ENCODE assay signal across 8 cellular contexts in genomic region chr9:114386361-114386885, GRCh38. TPM values are rescaled to one million over a fixed set of nuclear protein-coding genes. Genes with fewer than 3 reads are reported as not detected.
A peak's percentile ranks its signal among the peaks of the same experiment; 100 is the strongest.
DNase-seq lines count a peak whose midpoint lies in the region; ATAC-seq and TF ChIP-seq lines count a peak whose summit lies in the region.

No MANE protein-coding gene starts in this region.

- no peak for ATAC-seq in stimulated activated naive CD8-positive, alpha-beta T cell treated with anti-CD3 and anti-CD28 coated beads, Interleukin-15, Interleukin-2, amounts not matched to agents 100 U/mL and 50 U/mL, for 24 hours
- no peak for ATAC-seq in aorta (ENCODE audit: low FRiP score)

- peaks cover 54% of the 10 kb centered on the region for H3K4me1 ChIP-seq in muscle layer of colon (ENCODE audit: insufficient read depth, low read length)
- H3K4me1 ChIP-seq in aorta (ENCODE audit: control insufficient read depth in 1 of 2, insufficient read depth in 2 of 2, low read length in 2 of 2) = no peaks in the 10 kb centered on the region

- H3K36me3 ChIP-seq in muscle layer of colon (ENCODE audit: insufficient read depth, low read length) (no peaks in the 10 kb centered on the region), aorta (ENCODE audit: control insufficient read depth in 1 of 2, insufficient read depth in 2 of 2, low read length in 1 of 2) (no peaks in the 10 kb centered on the region), MG63 (no peaks in the 10 kb centered on the region)

- H3K9ac ChIP-seq in muscle layer of colon (ENCODE audit: low read length) = peak overlapping the region; percentile 89

- H3K4me3 ChIP-seq in muscle layer of colon (ENCODE audit: low read depth in 1 of 2, low read length in 2 of 2) = peak overlapping the region; percentile 39 to 77
- peak overlapping the region; percentile 11 to 31 for H3K4me3 ChIP-seq in aorta (ENCODE audit: low read length in 2 of 2)
- no peak overlapping the region for H3K4me3 ChIP-seq in MG63

- no peaks in the 10 kb centered on the region for H3K9me3 ChIP-seq in muscle layer of colon (ENCODE audit: low read length)
- H3K9me3 ChIP-seq in aorta (ENCODE audit: control insufficient read depth, low read length) = no peaks in the 10 kb centered on the region
- H3K9me3 ChIP-seq in MG63 = no peaks in the 10 kb centered on the region

- no peak for TF ChIP-seq CTCF in chondrocyte (IDR thresholded peaks at IDR 0.05)

- H3K9me3 Mint-ChIP-seq in stimulated activated naive CD8-positive, alpha-beta T cell treated with anti-CD3 and anti-CD28 coated beads, Interleukin-15, Interleukin-2, amounts not matched to agents 100 ng/mL and 50 ng/mL, for 24 hours = no peaks in the 10 kb centered on the region
- no peaks in the 10 kb centered on the region for H3K9me3 Mint-ChIP-seq in chondrocyte (ENCODE audit: low read depth)

- 2% methylated on average over 9 to 10 of the region's 10 CpGs for WGBS in aorta, 2 donors

- peak overlapping the region; percentile 89 for H3K4me3 Mint-ChIP-seq in stimulated activated naive CD8-positive, alpha-beta T cell treated with anti-CD3 and anti-CD28 coated beads, Interleukin-15, Interleukin-2, amounts not matched to agents 100 ng/mL and 50 ng/mL, for 24 hours
- H3K4me3 Mint-ChIP-seq in chondrocyte (ENCODE audit: unreplicated experiment) = peak overlapping the region; percentile 93

- peak overlapping the region; percentile 98 for H3K27ac Mint-ChIP-seq in stimulated activated naive CD8-positive, alpha-beta T cell treated with anti-CD3 and anti-CD28 coated beads, Interleukin-15, Interleukin-2, amounts not matched to agents 100 ng/mL and 50 ng/mL, for 24 hours
- H3K27ac Mint-ChIP-seq in chondrocyte (ENCODE audit: unreplicated experiment) = peak overlapping the region; percentile 95

- H3K27me3 ChIP-seq in muscle layer of colon (ENCODE audit: control insufficient read depth in 1 of 2, insufficient read depth in 2 of 2, low read length in 2 of 2) (no peaks in the 10 kb centered on the region), aorta (ENCODE audit: control insufficient read depth in 1 of 2, insufficient read depth in 2 of 2, low read length in 1 of 2) (no peaks in the 10 kb centered on the region), MG63 (no peaks in the 10 kb centered on the region)

- intact Hi-C loops in aorta (cut with DNase I) = loop anchor here in 1 of 2 donors (5.0 kb wide), 1 partner anchor 39 kb away; no protein-coding TSS in a partner anchor

- H3K36me3 Mint-ChIP-seq in stimulated activated naive CD8-positive, alpha-beta T cell treated with anti-CD3 and anti-CD28 coated beads, Interleukin-15, Interleukin-2, amounts not matched to agents 100 ng/mL and 50 ng/mL, for 24 hours (ENCODE audit: low read depth) = peaks cover 75% of the 10 kb centered on the region
- H3K36me3 Mint-ChIP-seq in chondrocyte (ENCODE audit: low read depth) = peaks cover 1% of the 10 kb centered on the region

- peak overlapping the region; percentile 78 for H3K27ac ChIP-seq in muscle layer of colon (ENCODE audit: low read depth, low read length)
- peak overlapping the region; percentile 48 to 83 for H3K27ac ChIP-seq in aorta (ENCODE audit: low read depth in 1 of 2, low read length in 2 of 2)

- peaks cover 68% of the 10 kb centered on the region for H3K4me1 Mint-ChIP-seq in stimulated activated naive CD8-positive, alpha-beta T cell treated with anti-CD3 and anti-CD28 coated beads, Interleukin-15, Interleukin-2, amounts not matched to agents 100 ng/mL and 50 ng/mL, for 24 hours (ENCODE audit: low read depth)
- H3K4me1 Mint-ChIP-seq in chondrocyte (ENCODE audit: low read depth) = peaks cover 83% of the 10 kb centered on the region

- H3K27me3 Mint-ChIP-seq in stimulated activated naive CD8-positive, alpha-beta T cell treated with anti-CD3 and anti-CD28 coated beads, Interleukin-15, Interleukin-2, amounts not matched to agents 100 ng/mL and 50 ng/mL, for 24 hours = no peaks in the 10 kb centered on the region
- no peaks in the 10 kb centered on the region for H3K27me3 Mint-ChIP-seq in chondrocyte (ENCODE audit: low read depth)

- DNase-seq in stimulated activated naive CD8-positive, alpha-beta T cell treated with anti-CD3 and anti-CD28 coated beads, Interleukin-15, Interleukin-2, amounts not matched to agents 100 U/mL and 50 U/mL, for 24 hours = no peak
- DNase-seq in chondrocyte (ENCODE audit: low spot score) (no peak), aorta (no peak), MG63 (no peak), HPDE6-E6E7 (ENCODE audit: extremely low spot score) (no peak), HuH-7 (ENCODE audit: low spot score) (no peak)

RNA-seq across cellular contexts. Expression of gene AKNA, which starts 1.4 kb away (rescaled TPM):
- total RNA-seq in chondrocyte = 19.1 to 43.1 TPM (median 43.0 TPM) in 3 replicates
- total RNA-seq in aorta = 10 to 100 TPM; 36.5 to 56.0 TPM
- 10 to 100 TPM; 11.9 to 27.5 TPM for polyA plus RNA-seq in aorta
- 0.17 and 1.4 TPM in 2 replicates for total RNA-seq in MG63 (2014; rRNA removed; shearing (Covaris generic); ENCODE audit: low replicate concordance)

RNA-seq across cellular contexts. Expression of gene ORM2, which starts 56.8 kb away (rescaled TPM):
- total RNA-seq in chondrocyte (not detected in 3 replicates), aorta (not detected)
- not detected for polyA plus RNA-seq in aorta
- total RNA-seq in MG63 (2014; rRNA removed; shearing (Covaris generic); ENCODE audit: low replicate concordance) = not detected in 2 replicates
